Comparison of ENCODE assay signal across 1 cellular context in the genomic region with DNA sequence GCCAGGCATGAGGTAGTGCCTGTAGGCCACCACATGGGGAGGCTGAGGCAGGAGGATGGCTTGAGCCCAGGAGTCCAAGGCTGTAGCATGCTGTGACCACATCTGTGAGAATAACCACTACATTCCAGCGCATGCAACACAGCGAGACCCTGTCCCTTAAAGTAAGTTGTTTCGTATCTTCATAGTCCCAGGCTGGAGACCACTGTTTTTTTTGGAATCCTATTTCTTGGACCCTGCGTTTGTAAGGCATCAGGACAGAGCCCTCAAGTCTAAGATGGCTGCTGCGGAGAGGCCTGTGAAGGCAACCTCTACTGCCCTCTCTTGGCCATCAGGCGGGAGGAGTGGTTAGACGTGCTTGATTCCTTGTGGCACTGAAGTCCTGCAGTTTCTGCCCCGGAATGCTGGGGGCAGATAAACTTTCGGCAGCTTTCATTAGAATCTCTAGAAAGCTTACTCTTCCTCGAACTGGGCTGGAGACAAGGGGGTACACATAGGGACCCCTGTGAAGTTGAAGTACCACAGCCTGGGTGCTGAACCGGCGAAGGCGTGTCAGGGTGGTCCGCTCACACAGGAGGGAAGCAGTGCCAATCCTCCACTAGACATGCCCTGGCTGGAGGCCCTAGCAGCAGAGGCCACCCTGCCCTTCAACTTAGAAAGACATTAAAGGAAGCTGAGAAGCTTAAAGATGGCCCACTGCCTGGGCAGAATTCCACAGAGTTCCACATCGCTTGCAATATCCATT.
A peak's percentile ranks its signal among the peaks of the same experiment; 100 is the strongest.
TF ChIP-seq lines count a peak whose summit lies in the region.

No MANE protein-coding gene starts in this region.

TF ChIP-seq in HEK293, 187 proteins besides CTCF, POLR2A, EP300 and RAD21 (continued from another document):
- TF ChIP-seq, protein P1, sequence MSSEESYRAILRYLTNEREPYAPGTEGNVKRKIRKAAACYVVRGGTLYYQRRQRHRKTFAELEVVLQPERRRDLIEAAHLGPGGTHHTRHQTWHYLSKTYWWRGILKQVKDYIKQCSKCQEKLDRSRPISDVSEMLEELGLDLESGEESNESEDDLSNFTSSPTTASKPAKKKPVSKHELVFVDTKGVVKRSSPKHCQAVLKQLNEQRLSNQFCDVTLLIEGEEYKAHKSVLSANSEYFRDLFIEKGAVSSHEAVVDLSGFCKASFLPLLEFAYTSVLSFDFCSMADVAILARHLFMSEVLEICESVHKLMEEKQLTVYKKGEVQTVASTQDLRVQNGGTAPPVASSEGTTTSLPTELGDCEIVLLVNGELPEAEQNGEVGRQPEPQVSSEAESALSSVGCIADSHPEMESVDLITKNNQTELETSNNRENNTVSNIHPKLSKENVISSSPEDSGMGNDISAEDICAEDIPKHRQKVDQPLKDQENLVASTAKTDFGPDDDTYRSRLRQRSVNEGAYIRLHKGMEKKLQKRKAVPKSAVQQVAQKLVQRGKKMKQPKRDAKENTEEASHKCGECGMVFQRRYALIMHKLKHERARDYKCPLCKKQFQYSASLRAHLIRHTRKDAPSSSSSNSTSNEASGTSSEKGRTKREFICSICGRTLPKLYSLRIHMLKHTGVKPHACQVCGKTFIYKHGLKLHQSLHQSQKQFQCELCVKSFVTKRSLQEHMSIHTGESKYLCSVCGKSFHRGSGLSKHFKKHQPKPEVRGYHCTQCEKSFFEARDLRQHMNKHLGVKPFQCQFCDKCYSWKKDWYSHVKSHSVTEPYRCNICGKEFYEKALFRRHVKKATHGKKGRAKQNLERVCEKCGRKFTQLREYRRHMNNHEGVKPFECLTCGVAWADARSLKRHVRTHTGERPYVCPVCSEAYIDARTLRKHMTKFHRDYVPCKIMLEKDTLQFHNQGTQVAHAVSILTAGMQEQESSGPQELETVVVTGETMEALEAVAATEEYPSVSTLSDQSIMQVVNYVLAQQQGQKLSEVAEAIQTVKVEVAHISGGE (tag by site-specific recombination; conservative IDR thresholded peaks at IDR 0.05; ENCODE audit: low read depth), result 0 out of 2 replicates have a peak, but pooled peaks have one; percentile 21
- TF ChIP-seq ZNF654 (tag by site-specific recombination; IDR thresholded peaks at IDR 0.05; ENCODE audit: low read depth) (peak; percentile 72), ZNF155 (tag by site-specific recombination; IDR thresholded peaks at IDR 0.05) (no peak), ZNF121 (tag by site-specific recombination; IDR thresholded peaks at IDR 0.05) (no peak), ZNF623 (tag by site-specific recombination; IDR thresholded peaks at IDR 0.05) (no peak)
- TF ChIP-seq, protein P2, sequence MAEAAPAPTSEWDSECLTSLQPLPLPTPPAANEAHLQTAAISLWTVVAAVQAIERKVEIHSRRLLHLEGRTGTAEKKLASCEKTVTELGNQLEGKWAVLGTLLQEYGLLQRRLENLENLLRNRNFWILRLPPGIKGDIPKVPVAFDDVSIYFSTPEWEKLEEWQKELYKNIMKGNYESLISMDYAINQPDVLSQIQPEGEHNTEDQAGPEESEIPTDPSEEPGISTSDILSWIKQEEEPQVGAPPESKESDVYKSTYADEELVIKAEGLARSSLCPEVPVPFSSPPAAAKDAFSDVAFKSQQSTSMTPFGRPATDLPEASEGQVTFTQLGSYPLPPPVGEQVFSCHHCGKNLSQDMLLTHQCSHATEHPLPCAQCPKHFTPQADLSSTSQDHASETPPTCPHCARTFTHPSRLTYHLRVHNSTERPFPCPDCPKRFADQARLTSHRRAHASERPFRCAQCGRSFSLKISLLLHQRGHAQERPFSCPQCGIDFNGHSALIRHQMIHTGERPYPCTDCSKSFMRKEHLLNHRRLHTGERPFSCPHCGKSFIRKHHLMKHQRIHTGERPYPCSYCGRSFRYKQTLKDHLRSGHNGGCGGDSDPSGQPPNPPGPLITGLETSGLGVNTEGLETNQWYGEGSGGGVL (tag by site-specific recombination; IDR thresholded peaks at IDR 0.05), result no peak
TF ChIP-seq in HEK293: peak in this region for 3.
